13 cellular contexts compared by ENCODE assay signal in the genomic region with DNA sequence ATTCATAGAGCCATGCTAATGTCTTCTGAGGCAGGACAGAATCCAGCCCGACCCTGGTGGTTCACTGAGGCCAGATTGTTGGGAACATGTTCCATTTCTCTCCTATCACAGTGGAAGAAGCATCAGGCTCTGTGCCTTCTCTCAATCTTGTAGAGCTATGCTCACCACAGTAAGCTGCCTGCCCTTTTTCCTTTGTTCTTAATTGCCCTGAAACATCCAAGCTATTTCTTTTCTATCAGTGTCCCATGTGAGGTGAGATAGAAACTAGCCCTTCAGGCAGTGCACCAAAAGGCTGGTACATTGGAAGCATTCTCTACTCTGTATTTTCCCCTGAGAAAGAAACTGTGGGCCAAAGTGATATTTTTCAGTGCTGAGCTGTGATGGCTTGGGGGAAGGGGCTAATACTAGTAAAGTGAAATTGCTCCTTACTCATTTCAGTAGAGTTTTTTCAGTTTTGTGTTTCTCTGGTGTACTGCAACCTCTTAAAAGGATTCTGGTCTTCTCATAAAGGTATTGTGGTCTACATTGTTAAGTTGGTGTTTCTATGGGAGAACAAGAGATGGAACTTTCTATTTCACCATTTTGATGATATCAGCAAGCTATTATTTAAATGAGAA.
DNase-seq lines count a peak whose midpoint lies in the region; ATAC-seq and TF ChIP-seq lines count a peak whose summit lies in the region.
"Had no signal": no experiment of that assay in that cellular context is flagged by ENCODE, and none has a peak within 500 bp of the region (broad histone marks: within the 10 kb centered on the region; RNA-seq: fewer than 3 reads in every experiment).

No MANE protein-coding gene starts in this region.

- no peak overlapping the region for H3K27ac ChIP-seq in mammary epithelial cell (ENCODE audit: insufficient read depth, low read depth, low read length)
- H3K27ac ChIP-seq: thoracic aorta had no signal

- H3K4me3 Mint-ChIP-seq in nephron progenitor cell (no peak overlapping the region), CD14-positive monocyte (no peak overlapping the region)

- H3K4me1 Mint-ChIP-seq in nephron progenitor cell (no peaks in the 10 kb centered on the region), CD14-positive monocyte (peaks cover 10% of the 10 kb centered on the region)

- in situ Hi-C loops in mammary epithelial cell (cut with MboI; ENCODE audit: low sequenced_read_pairs in 2 of 2) = no loop called here

- H3K27me3 ChIP-seq in mammary epithelial cell (ENCODE audit: insufficient read depth, low read length) = no peaks in the 10 kb centered on the region

- no peak for TF ChIP-seq CTCF in nephron progenitor cell (IDR thresholded peaks at IDR 0.05)
- TF ChIP-seq CTCF in mammary epithelial cell (conservative IDR thresholded peaks at IDR 0.05 in 1 of 2, IDR thresholded peaks at IDR 0.05 in 1 of 2; ENCODE audit: extremely low read depth in 1 of 2, insufficient read depth in 1 of 2, low read depth in 1 of 2, low read length in 2 of 2) = no peak
- TF ChIP-seq CTCF in CD14-positive monocyte (IDR thresholded peaks at IDR 0.05) = no peak

- no peaks in the 10 kb centered on the region for H3K4me1 ChIP-seq in mammary epithelial cell (ENCODE audit: insufficient read depth, low read length)

- no peak overlapping the region for H3K4me3 ChIP-seq in mammary epithelial cell (replicated peaks in 1 of 3; ENCODE audit: insufficient read depth in 1 of 3, low read depth in 2 of 3, low read length in 3 of 3)
- H3K4me3 ChIP-seq: thoracic aorta had no signal

- DNase-seq in nephron progenitor cell (no peak), activated gamma-delta T cell (lab: John Stamatoyannopoulos, UW) (no peak), hippocampal formation (lab: John Stamatoyannopoulos, UW) (no peak), mammary epithelial cell (no peak), CD14-positive monocyte (ENCODE audit: low spot score) (no peak)
- DNase-seq: central memory CD4-positive, alpha-beta T cell; DMS79; left cardiac atrium; stimulated activated CD4-positive, alpha-beta T cell treated with anti-CD3 and anti-CD28 coated beads, Interleukin-2, amount 100 ng/mL, for 48 hours had no signal

- no peaks in the 10 kb centered on the region for H3K79me2 ChIP-seq in mammary epithelial cell (ENCODE audit: insufficient read depth, low read length)

- no peak overlapping the region for H2AFZ ChIP-seq in mammary epithelial cell (ENCODE audit: low read depth, low read length)

- no peaks in the 10 kb centered on the region for H3K27me3 Mint-ChIP-seq in nephron progenitor cell (ENCODE audit: low read depth, poor library complexity)
- peaks cover 0 to 2% (median 0%) of the 10 kb centered on the region in 3 donors for H3K27me3 Mint-ChIP-seq in CD14-positive monocyte (ENCODE audit: low read depth in 3 of 3)

- no CpG with 5 or more reads among the region's 1 CpG for WGBS in mammary epithelial cell (ENCODE audit: low coverage, missing lambda C conversion rate)

- H3K36me3 Mint-ChIP-seq in nephron progenitor cell (ENCODE audit: low read depth) (peaks cover 5% of the 10 kb centered on the region), CD14-positive monocyte (peaks cover 7 to 11% of the 10 kb centered on the region in 2 donors)

- H3K9me3 ChIP-seq in mammary epithelial cell (replicated peaks; ENCODE audit: insufficient read depth, low read length) = no peaks in the 10 kb centered on the region
- H3K9me3 ChIP-seq: thoracic aorta had no signal

- ATAC-seq in GM18873 (IDR thresholded peaks at IDR 0.05; ENCODE audit: low FRiP score, unreplicated experiment) = peak; percentile 95
- peak; percentile 94 for ATAC-seq in GM21515 (IDR thresholded peaks at IDR 0.05; ENCODE audit: unreplicated experiment)
- peak; percentile 92 for ATAC-seq in HG03064 (IDR thresholded peaks at IDR 0.05; ENCODE audit: low read depth, unreplicated experiment)
- ATAC-seq: left cardiac atrium had no signal

- H3K9me3 Mint-ChIP-seq in nephron progenitor cell (peaks cover 18% of the 10 kb centered on the region), CD14-positive monocyte (peaks cover 0 to 2% (median 0%) of the 10 kb centered on the region in 7 donors)

- CTCF ChIA-PET in mammary epithelial cell (lab: Charles Lee; ENCODE audit: low non-redundant PET) = no interaction called here

- no TSS peak for BruUV-seq in mammary epithelial cell (replicated peaks; lab: Mats Ljungman, UMichigan)

- H3K27ac Mint-ChIP-seq in nephron progenitor cell (peak overlapping the region; percentile 75), CD14-positive monocyte (no peak overlapping the region)

- no peaks in the 10 kb centered on the region for H3K36me3 ChIP-seq in mammary epithelial cell (ENCODE audit: insufficient read depth, low read length)
- H3K36me3 ChIP-seq: thoracic aorta had no signal

- intact Hi-C loops in mammary epithelial cell (cut with micrococcal nuclease) = no loop called here
- intact Hi-C loops in CD14-positive monocyte (cut with micrococcal nuclease) = no loop called here

- dilution Hi-C loops in mammary epithelial cell (cut with HindIII; ENCODE audit: low sequenced_read_pairs) = no loop called here

- H3K4me2 ChIP-seq in mammary epithelial cell (ENCODE audit: insufficient read depth, low read depth, low read length) = no peak overlapping the region

- H3K9ac ChIP-seq in mammary epithelial cell (ENCODE audit: insufficient read depth, low read length) = no peak overlapping the region

- H4K20me1 ChIP-seq in mammary epithelial cell (ENCODE audit: insufficient read depth, low read length) = no peaks in the 10 kb centered on the region
